ENCODE assay signal across 9 cellular contexts in genomic region chr2:120867290-120868231, GRCh38.
DNase-seq lines count a peak whose midpoint lies in the region; ATAC-seq, FAIRE-seq and TF ChIP-seq lines count a peak whose summit lies in the region.
"Had no signal": no experiment of that assay in that cellular context is flagged by ENCODE, and none has a peak within 500 bp of the region (broad histone marks: within the 10 kb centered on the region; RNA-seq: fewer than 3 reads in every experiment).

No MANE protein-coding gene starts in this region.

- peak overlapping the region; percentile 78 to 81 (median 79) for H3K4me3 Mint-ChIP-seq in nephron
- H3K4me3 Mint-ChIP-seq: stimulated activated naive CD8-positive, alpha-beta T cell treated with anti-CD3 and anti-CD28 coated beads, Interleukin-15, Interleukin-2, amounts not matched to agents 100 ng/mL and 50 ng/mL, for 24 hours had no signal

- peak; percentile 61 for FAIRE-seq in RCC 7860 (lab: Jason Lieb, UNC)

- peak; percentile 91 for DNase-seq in AG08396 (ENCODE audit: low spot score)
- DNase-seq in RCC 7860 (ENCODE audit: low spot score) = peak; percentile 74
- DNase-seq in fibroblast of peridontal ligament (ENCODE audit: extremely low read depth) = peak; percentile 78
- DNase-seq in effector CD8-positive, alpha-beta T cell (lab: John Stamatoyannopoulos, UW) = no peak
- DNase-seq in NCI-H2081 (lab: John Stamatoyannopoulos, UW) = no peak

- H3K27me3 Mint-ChIP-seq in nephron (ENCODE audit: low read depth) = peaks cover 27% of the 10 kb centered on the region

- H3K9me3 Mint-ChIP-seq in nephron = no peaks in the 10 kb centered on the region

- H3K27ac Mint-ChIP-seq in nephron = peak overlapping the region; percentile 89 to 97 (median 96)
- H3K27ac Mint-ChIP-seq: stimulated activated naive CD8-positive, alpha-beta T cell treated with anti-CD3 and anti-CD28 coated beads, Interleukin-15, Interleukin-2, amounts not matched to agents 100 ng/mL and 50 ng/mL, for 24 hours had no signal

- TF ChIP-seq CTCF in nephron (IDR thresholded peaks at IDR 0.05; ENCODE audit: unreplicated experiment in 3 of 3) = no peak

- H3K36me3 Mint-ChIP-seq in nephron (ENCODE audit: low read depth) = peaks cover 4% of the 10 kb centered on the region

- peaks cover 70% of the 10 kb centered on the region for H3K4me1 Mint-ChIP-seq in nephron

- ATAC-seq in GM21723 (IDR thresholded peaks at IDR 0.05; ENCODE audit: unreplicated experiment) (no peak), HG02840 (IDR thresholded peaks at IDR 0.05; ENCODE audit: low FRiP score, unreplicated experiment) (no peak)

Comparison
In these comparisons a context has a peak if more than half of its experiments do, and no peak if none do; other contexts are left out.
1. DNase-seq: peak in AG08396 (single experiment), RCC 7860 (single experiment) and fibroblast of peridontal ligament (single experiment); none in effector CD8-positive, alpha-beta T cell (single experiment) and NCI-H2081 (0 of 2).